Comparison of ENCODE assay signal across 2 cellular contexts in genomic region chr5:1579389-1579788, GRCh38. TPM values are rescaled to one million over a fixed set of nuclear protein-coding genes. Genes with fewer than 3 reads are reported as not detected.
DNase-seq lines count a peak whose midpoint lies in the region; ATAC-seq, FAIRE-seq and TF ChIP-seq lines count a peak whose summit lies in the region.
"Not testable (repeated sequence)": the region's sequence is repeated elsewhere in the genome, so short reads cannot be mapped to it uniquely, and the experiment has no call there.

No MANE protein-coding gene starts in this region.

- not testable (repeated sequence) for H2AFZ ChIP-seq in GM12878 (ENCODE audit: control insufficient read depth, low read depth, low read length); K562 (ENCODE audit: low read depth, low read length)

- not testable (repeated sequence) for H3K9me1 ChIP-seq in K562 (ENCODE audit: control insufficient read depth, insufficient read depth, low read length)

- H3K4me2 ChIP-seq in GM12878 (ENCODE audit: control insufficient read depth, insufficient read depth); K562 (ENCODE audit: insufficient read depth, low read length): not testable (repeated sequence)

- not testable (repeated sequence) for H3K9ac ChIP-seq in GM12878 (ENCODE audit: control insufficient read depth, insufficient read depth, low read length); K562 (ENCODE audit: insufficient read depth in 1 of 2, low read depth in 2 of 2, low read length in 2 of 2)

- WGBS in GM12878 (ENCODE audit: insufficient coverage, insufficient replicate concordance, low lambda C conversion rate, missing lambda C conversion rate), result 100% methylated on average over 5 of the region's 5 CpGs
- 56% methylated on average over 5 of the region's 5 CpGs for WGBS in K562 (ENCODE audit: insufficient coverage, low coverage, missing lambda C conversion rate)

- not testable (repeated sequence) for H3K9me3 ChIP-seq in GM12878 (replicated peaks; ENCODE audit: control insufficient read depth, insufficient read depth, low read length); K562 (replicated peaks; ENCODE audit: control insufficient read depth, insufficient read depth, low read depth, low read length)

- not testable (repeated sequence) for H3K79me2 ChIP-seq in GM12878 (ENCODE audit: control insufficient read depth, insufficient read depth, low read length); K562 (ENCODE audit: control insufficient read depth, insufficient read depth, low read length)

- not testable (repeated sequence) for H4K20me1 ChIP-seq in GM12878 (ENCODE audit: control insufficient read depth, insufficient read depth); K562 (replicated peaks; ENCODE audit: control insufficient read depth, insufficient read depth, low read length)

- SMC1A ChIA-PET in GM12878 (lab: Charles Lee; ENCODE audit: uncharacterized antibody, unreplicated experiment), result not testable (repeated sequence)

- not testable (repeated sequence) for H3K4me1 ChIP-seq in GM12878 (ENCODE audit: control insufficient read depth, insufficient read depth, low read length); K562 (replicated peaks in 1 of 2; ENCODE audit: control insufficient read depth in 2 of 2, insufficient read depth in 2 of 2, low read length in 2 of 2)

- POLR2A ChIA-PET in GM12878 (lab: Charles Lee); K562 (lab: Yijun Ruan, JAX): not testable (repeated sequence)

- H3K27me3 ChIP-seq in GM12878 (replicated peaks in 1 of 2; ENCODE audit: control insufficient read depth in 2 of 2, insufficient read depth in 2 of 2, low read length in 1 of 2); K562 (ENCODE audit: control insufficient read depth in 2 of 2, insufficient read depth in 2 of 2, low read length in 2 of 2): not testable (repeated sequence)

- not testable (repeated sequence) for FAIRE-seq in GM12878 (lab: Jason Lieb, UNC); K562 (lab: Jason Lieb, UNC)

- ATAC-seq in GM12878, K562: not testable (repeated sequence)

- H3K4me3 ChIP-seq in GM12878, K562: not testable (repeated sequence)

- RAD21 ChIA-PET in GM12878 (lab: Charles Lee; ENCODE audit: unreplicated experiment), result not testable (repeated sequence)

- not testable (repeated sequence) for DNase-seq in GM12878 (ENCODE audit: low read depth, low spot score); K562 (ENCODE audit: extremely low read depth in 1 of 4, low spot score in 3 of 4)

- intact Hi-C loops in GM12878 (cut with micrococcal nuclease; ENCODE audit: unreplicated experiment); K562 (cut with micrococcal nuclease): not testable (repeated sequence)

- TF ChIP-seq RAD21 in GM12878 (IDR thresholded peaks at IDR 0.05; ENCODE audit: insufficient read depth, low read depth, low read length); K562 (CRISPR knock-in tag; conservative IDR thresholded peaks at IDR 0.05 in 1 of 2, IDR thresholded peaks at IDR 0.05 in 1 of 2): not testable (repeated sequence)

- H3K36me3 ChIP-seq in GM12878 (ENCODE audit: control insufficient read depth in 2 of 2, insufficient read depth in 2 of 2, low read length in 1 of 2); K562 (ENCODE audit: control insufficient read depth, insufficient read depth, low read length): not testable (repeated sequence)

- not testable (repeated sequence) for TF ChIP-seq EP300 in GM12878 (IDR thresholded peaks at IDR 0.05; ENCODE audit: borderline replicate concordance in 1 of 2, control insufficient read depth in 1 of 2, low read depth in 2 of 2, low read length in 2 of 2); K562 (IDR thresholded peaks at IDR 0.05; ENCODE audit: low read length)

- CTCF ChIA-PET in GM12878 (lab: Yijun Ruan, JAX), result interaction anchor here (2.3 kb wide), 2 partner anchors 9 to 99 kb away, joined by 5 to 7 read pairs; no protein-coding TSS in a partner anchor
- CTCF ChIA-PET in K562 (lab: Yijun Ruan, JAX; ENCODE audit: low intra/inter-chr PET ratio), result not testable (repeated sequence)

- H3K27ac ChIP-seq in GM12878 (ENCODE audit: control insufficient read depth, insufficient read depth); K562 (ENCODE audit: extremely low read depth, low read depth, low read length): not testable (repeated sequence)

- not testable (repeated sequence) for TF ChIP-seq CTCF in GM12878 (IDR thresholded peaks at IDR 0.05 in 2 of 3, conservative IDR thresholded peaks at IDR 0.05 in 1 of 3; ENCODE audit: control insufficient read depth in 2 of 3, extremely low read depth in 1 of 3, insufficient read depth in 1 of 3, low read depth in 3 of 3, low read length in 3 of 3); K562 (IDR thresholded peaks at IDR 0.05 in 2 of 3, conservative IDR thresholded peaks at IDR 0.05 in 1 of 3; ENCODE audit: insufficient read depth in 2 of 3, low read depth in 1 of 3, low read length in 3 of 3)

- in situ Hi-C loops in GM12878 (cut with MboI); K562 (cut with MboI): not testable (repeated sequence)

- TSS peak; percentile 8 for BruUV-seq in GM12878 (replicated peaks; lab: Mats Ljungman, UMichigan)
- BruUV-seq in K562 (replicated peaks; lab: Mats Ljungman, UMichigan), result not testable (repeated sequence)

- not testable (repeated sequence) for TF ChIP-seq POLR2A in GM12878 (IDR thresholded peaks at IDR 0.05; ENCODE audit: low read depth, low read length); K562 (conservative IDR thresholded peaks at IDR 0.05)

TF ChIP-seq in K562, 482 proteins besides CTCF, POLR2A, EP300 and RAD21:
- TF ChIP-seq TCF3 (CRISPR knock-in tag; IDR thresholded peaks at IDR 0.05), result 0 out of 2 replicates have a peak, but pooled peaks have one; percentile 17
- peak; percentile 44 to 60; a peak in 1 of 4 replicates for TF ChIP-seq TRIM24 (IDR thresholded peaks at IDR 0.05)
- peak; percentile 58 for TF ChIP-seq CBFA2T2 (conservative IDR thresholded peaks at IDR 0.05)
- 0 out of 2 replicates have a peak, but pooled peaks have one; percentile 27 for TF ChIP-seq ARID1B (IDR thresholded peaks at IDR 0.05)
- TF ChIP-seq CBFA2T3 (IDR thresholded peaks at IDR 0.05), result peak; percentile 58
- TF ChIP-seq NCOR1 (IDR thresholded peaks at IDR 0.05), result peak; percentile 26; the same call in 1 of the 2 replicates
- TF ChIP-seq TAL1 (IDR thresholded peaks at IDR 0.05), result peak; percentile 63

RNA-seq across cellular contexts. Expression of gene LPCAT1, which starts 55.6 kb away (rescaled TPM):
- total RNA-seq in GM12878 (2013; cell fraction: nucleolus; rRNA removed), result 365 and 373 TPM in 2 replicates
- total RNA-seq in GM12878 (2014; rRNA removed) (67.6 and 74.7 TPM in 2 replicates), GM12878 (2014; rRNA removed; fragmentation: Illumina TruSeq; extraction: Trizol) (58.9 and 59.4 TPM in 2 replicates), GM12878 (2021) (109 TPM in 2 replicates), K562 (2014; rRNA removed) (13.6 and 13.9 TPM in 2 replicates), K562 (2014; rRNA removed; fragmentation: Illumina TruSeq; extraction: Trizol) (9.2 and 11.1 TPM in 2 replicates), K562 (2015; rRNA removed; fragmentation: Illumina TruSeq; extraction: Trizol) (15.5 and 18.4 TPM in 2 replicates), K562 (2021) (18.4 and 20.8 TPM in 2 replicates)
- polyA plus RNA-seq in GM12878 (2011; ENCODE audit: low read depth), result 26.1 TPM
- polyA plus RNA-seq in GM12878 (2011; rRNA removed) (63.6 and 70.6 TPM in 2 replicates), GM12878 (2014; fragmentation: Illumina TruSeq; extraction: Trizol) (84.5 and 93.5 TPM in 2 replicates), GM12878 (2014; fragmentation: Nextera tagmentation; extraction: Ambion mirVana) (1 to 10 TPM; 2.3 to 7.0 TPM), GM12878 (2014; rRNA removed) (94.1 and 94.8 TPM in 2 replicates), GM12878 (2016; fragmentation: Nextera tagmentation; extraction: Ambion mirVana) (10 to 100 TPM; 60.2 to 82.4 TPM), K562 (2011; rRNA removed) (17.0 and 20.6 TPM in 2 replicates), K562 (2014; fragmentation: Illumina TruSeq; extraction: Trizol) (15.2 TPM in 2 replicates), K562 (2014; fragmentation: Nextera tagmentation; extraction: Ambion mirVana) (under 1 TPM; 0.14 to 0.53 TPM), K562 (2014; rRNA removed) (13.1 and 14.9 TPM in 2 replicates)
- polyA plus RNA-seq in GM12878 (2011; cell fraction: cytosol; rRNA removed), result 70.3 and 92.5 TPM in 2 replicates
- polyA plus RNA-seq in GM12878 (2011; cell fraction: nucleus; rRNA removed), result 197 and 246 TPM in 2 replicates
- polyA plus RNA-seq in GM12878 (2012), result 41.3 and 58.7 TPM in 2 replicates
- polyA minus RNA-seq in GM12878 (2011; rRNA and poly(A)+ RNA removed), result 43.1 and 54.4 TPM in 2 replicates
- polyA minus RNA-seq in GM12878 (2011; cell fraction: cytosol; rRNA and poly(A)+ RNA removed), result 25.0 and 34.6 TPM in 2 replicates
- polyA minus RNA-seq in GM12878 (2011; cell fraction: nucleus; rRNA and poly(A)+ RNA removed), result 71.8 and 93.6 TPM in 2 replicates
- 26.9 and 48.0 TPM in 2 replicates for total RNA-seq in K562 (2011; cell fraction: chromatin; rRNA removed; ENCODE audit: low replicate concordance)
- 30.5 and 38.2 TPM in 2 replicates for total RNA-seq in K562 (2011; cell fraction: nucleolus; rRNA removed)
- 24.9 and 32.4 TPM in 2 replicates for total RNA-seq in K562 (2011; cell fraction: nucleoplasm; rRNA removed)
- polyA plus RNA-seq in K562 (2011; cell fraction: cytosol; rRNA removed), result 14.5 and 16.7 TPM in 2 replicates
- polyA plus RNA-seq in K562 (2011; cell fraction: nucleus; rRNA removed), result 32.2 and 34.4 TPM in 2 replicates
- polyA plus RNA-seq in K562 (2012), result 10.5 and 12.5 TPM in 2 replicates
- polyA minus RNA-seq in K562 (2011; rRNA and poly(A)+ RNA removed), result 10.9 and 14.5 TPM in 2 replicates
- 13.2 and 14.3 TPM in 2 replicates for polyA minus RNA-seq in K562 (2011; cell fraction: cytosol; rRNA and poly(A)+ RNA removed)
- 9.4 and 24.4 TPM in 2 replicates for polyA minus RNA-seq in K562 (2011; cell fraction: nucleus; rRNA and poly(A)+ RNA removed)
